8 cellular contexts compared by ENCODE assay signal in genomic region chr1:32063261-32063681, GRCh38. TPM values are rescaled to one million over a fixed set of nuclear protein-coding genes. Genes with fewer than 3 reads are reported as not detected.
A peak's percentile ranks its signal among the peaks of the same experiment; 100 is the strongest.
DNase-seq lines count a peak whose midpoint lies in the region; ATAC-seq and TF ChIP-seq lines count a peak whose summit lies in the region.

No MANE protein-coding gene starts in this region.

- no peaks in the 10 kb centered on the region for H3K79me2 ChIP-seq in MM.1S (ENCODE audit: low read length)

- TF ChIP-seq CTCF in MM.1S (IDR thresholded peaks at IDR 0.05; ENCODE audit: low read length) (peak; percentile 60), neural crest cell (conservative IDR thresholded peaks at IDR 0.05) (peak; percentile 68)

- H3K36me3 Mint-ChIP-seq in T-helper 1 cell treated with Interleukin-12 subunit alpha and Interleukin-12 subunit beta and Interleukin-4 antibody, amounts not matched to agents 30 μg/mL and 1 μg/mL, for 36 hours (ENCODE audit: low read depth), result peaks cover 32% of the 10 kb centered on the region
- H3K36me3 Mint-ChIP-seq in neural crest cell (ENCODE audit: low read depth), result peaks cover 21% of the 10 kb centered on the region

- DNase-seq in SIG-M5 treated with dmso at 0.1 percent for 504 hours (lab: John Stamatoyannopoulos, UW; ENCODE audit: unreplicated experiment) (peak; percentile 51), SIG-M5 (lab: John Stamatoyannopoulos, UW) (no peak), MM.1S (peak; percentile 41), fibroblast of gingiva (ENCODE audit: low read depth) (peak; percentile 66), neural crest cell (ENCODE audit: low read depth, low spot score) (no peak)

- no peaks in the 10 kb centered on the region for H3K9me3 ChIP-seq in MM.1S (replicated peaks; ENCODE audit: insufficient read depth, low read length)

- no peak overlapping the region for H3K9ac ChIP-seq in MM.1S (ENCODE audit: low read length)

- H3K9me2 ChIP-seq in MM.1S (replicated peaks; ENCODE audit: insufficient read depth, low read length), result no peaks in the 10 kb centered on the region

- H3K4me3 ChIP-seq in MM.1S (ENCODE audit: low read length), result no peak overlapping the region

- peaks cover 9% of the 10 kb centered on the region for H3K4me1 Mint-ChIP-seq in T-helper 1 cell treated with Interleukin-12 subunit alpha and Interleukin-12 subunit beta and Interleukin-4 antibody, amounts not matched to agents 30 μg/mL and 1 μg/mL, for 36 hours (ENCODE audit: low read depth)
- peaks cover 38% of the 10 kb centered on the region for H3K4me1 Mint-ChIP-seq in neural crest cell

- H3F3A ChIP-seq in MM.1S (ENCODE audit: insufficient read depth, low read length), result peaks cover 9% of the 10 kb centered on the region

- H4K20me1 ChIP-seq in MM.1S (ENCODE audit: insufficient read depth, low read length), result no peaks in the 10 kb centered on the region; the same call in 1 of the 2 replicates

- H3K9me3 Mint-ChIP-seq in T-helper 1 cell treated with Interleukin-12 subunit alpha and Interleukin-12 subunit beta and Interleukin-4 antibody, amounts not matched to agents 30 μg/mL and 1 μg/mL, for 36 hours, result no peaks in the 10 kb centered on the region
- H3K9me3 Mint-ChIP-seq in neural crest cell, result no peaks in the 10 kb centered on the region

- peaks cover 12% of the 10 kb centered on the region for H3K4me1 ChIP-seq in MM.1S (ENCODE audit: low read length)

- peak overlapping the region; percentile 11 for H3K27ac Mint-ChIP-seq in T-helper 1 cell treated with Interleukin-12 subunit alpha and Interleukin-12 subunit beta and Interleukin-4 antibody, amounts not matched to agents 30 μg/mL and 1 μg/mL, for 36 hours
- peak overlapping the region; percentile 79 for H3K27ac Mint-ChIP-seq in neural crest cell (ENCODE audit: unreplicated experiment)

- no peak overlapping the region for H3K4me3 Mint-ChIP-seq in T-helper 1 cell treated with Interleukin-12 subunit alpha and Interleukin-12 subunit beta and Interleukin-4 antibody, amounts not matched to agents 30 μg/mL and 1 μg/mL, for 36 hours
- no peak overlapping the region for H3K4me3 Mint-ChIP-seq in neural crest cell

- H3K36me3 ChIP-seq in MM.1S (replicated peaks; ENCODE audit: insufficient read depth, low read length), result peaks cover 6% of the 10 kb centered on the region; the same call in 1 of the 2 replicates

- H3K4me2 ChIP-seq in MM.1S (ENCODE audit: low read depth, low read length), result no peak overlapping the region

- no peak overlapping the region for H2AFZ ChIP-seq in MM.1S (ENCODE audit: low read length)

- ATAC-seq in GM21390 (IDR thresholded peaks at IDR 0.05; ENCODE audit: unreplicated experiment) (no peak), HG03469 (IDR thresholded peaks at IDR 0.05; ENCODE audit: unreplicated experiment) (no peak)

- H3K27ac ChIP-seq in MM.1S (ENCODE audit: low read length), result no peak overlapping the region

- H3K27me3 ChIP-seq in MM.1S (replicated peaks; ENCODE audit: insufficient read depth, low read length), result no peaks in the 10 kb centered on the region

- H3K27me3 Mint-ChIP-seq in T-helper 1 cell treated with Interleukin-12 subunit alpha and Interleukin-12 subunit beta and Interleukin-4 antibody, amounts not matched to agents 30 μg/mL and 1 μg/mL, for 36 hours (ENCODE audit: low read depth), result no peaks in the 10 kb centered on the region
- no peaks in the 10 kb centered on the region for H3K27me3 Mint-ChIP-seq in neural crest cell (ENCODE audit: low read depth)

RNA-seq across cellular contexts. Expression of gene TMEM39B, which starts 9.5 kb away (rescaled TPM):
- 34.8 and 36.0 TPM in 2 replicates for total RNA-seq in neural crest cell

RNA-seq across cellular contexts. Expression of gene KPNA6, which starts 44.6 kb away (rescaled TPM):
- 63.6 and 70.0 TPM in 2 replicates for total RNA-seq in neural crest cell

RNA-seq across cellular contexts. Expression of gene KHDRBS1, which starts 49.6 kb away (rescaled TPM):
- 292 and 299 TPM in 2 replicates for total RNA-seq in neural crest cell

Comparison
In these comparisons a context has a peak if more than half of its experiments do, and no peak if none do; other contexts are left out.
1. DNase-seq: peak in SIG-M5 treated with dmso at 0.1 percent for 504 hours (single experiment), MM.1S (single experiment) and fibroblast of gingiva (single experiment); none in SIG-M5 (single experiment) and neural crest cell (single experiment).